15 cellular contexts compared by ENCODE assay signal in genomic region chr17:31492206-31492605, GRCh38.
DNase-seq lines count a peak whose midpoint lies in the region; ATAC-seq and TF ChIP-seq lines count a peak whose summit lies in the region.
"Had no signal": no experiment of that assay in that cellular context is flagged by ENCODE, and none has a peak within 500 bp of the region (broad histone marks: within the 10 kb centered on the region; RNA-seq: fewer than 3 reads in every experiment).

No MANE protein-coding gene starts in this region.

- H3K9me2 ChIP-seq in OCI-LY1 (ENCODE audit: low read depth, low read length): no peaks in the 10 kb centered on the region

- intact Hi-C loops in testis (cut with DNase I; ENCODE audit: low total_unique reads) (no loop called here), uterus (cut with DNase I; ENCODE audit: low total_unique reads) (no loop called here)

- peaks cover 2% of the 10 kb centered on the region for H3K36me3 Mint-ChIP-seq in T-helper 1 cell treated with Interleukin-12 subunit alpha and Interleukin-12 subunit beta and Interleukin-4 antibody, amounts not matched to agents 30 μg/mL and 1 μg/mL, for 36 hours (ENCODE audit: low read depth)
- H3K36me3 Mint-ChIP-seq in central memory CD8-positive, alpha-beta T cell (ENCODE audit: insufficient read depth): peaks cover 1% of the 10 kb centered on the region

- H3K27me3 ChIP-seq in OCI-LY1 (ENCODE audit: insufficient read depth, low read length) (no peaks in the 10 kb centered on the region), testis (no peaks in the 10 kb centered on the region), uterus (no peaks in the 10 kb centered on the region)

- H3K4me1 Mint-ChIP-seq in T-helper 1 cell treated with Interleukin-12 subunit alpha and Interleukin-12 subunit beta and Interleukin-4 antibody, amounts not matched to agents 30 μg/mL and 1 μg/mL, for 36 hours (ENCODE audit: low read depth): peaks cover 64% of the 10 kb centered on the region
- H3K4me1 Mint-ChIP-seq in central memory CD8-positive, alpha-beta T cell: peaks cover 75% of the 10 kb centered on the region

- no peak overlapping the region; the same call in 1 of the 2 replicates for H3K9ac ChIP-seq in OCI-LY1 (ENCODE audit: low read length)

- 0 out of 2 replicates have a peak, but pooled peaks cover 3% of the 10 kb centered on the region for H3K79me2 ChIP-seq in OCI-LY1 (ENCODE audit: insufficient read depth, low read length)

- TF ChIP-seq POLR2A in testis (IDR thresholded peaks at IDR 0.05) (no peak), uterus (IDR thresholded peaks at IDR 0.05) (no peak)

- H3K27ac ChIP-seq in OCI-LY1 (ENCODE audit: low read depth, low read length, poor library complexity, severe bottlenecking) (peak overlapping the region; percentile 97), skin epidermis (peak overlapping the region in 12 of 21 experiments; percentile 17 to 90 (median 56)), testis (no peak overlapping the region), uterus (no peak overlapping the region)
- H3K27ac ChIP-seq: 22Rv1, tibial artery had no signal

- no peak overlapping the region for H3K4me3 Mint-ChIP-seq in T-helper 1 cell treated with Interleukin-12 subunit alpha and Interleukin-12 subunit beta and Interleukin-4 antibody, amounts not matched to agents 30 μg/mL and 1 μg/mL, for 36 hours
- H3K4me3 Mint-ChIP-seq in central memory CD8-positive, alpha-beta T cell: peak overlapping the region; percentile 88

- DNase-seq in T-helper 1 cell: no peak
- DNase-seq in central memory CD8-positive, alpha-beta T cell (ENCODE audit: low spot score in 2 of 2): no peak
- DNase-seq in testis: no peak
- DNase-seq in uterus: no peak
- DNase-seq: glutamatergic neuron; NCI-H2081; NCI-H774; stimulated activated CD4-positive, alpha-beta T cell treated with anti-CD3 and anti-CD28 coated beads, Interleukin-15, amount 100 ng/mL, for 24 hours; T-helper 9 cell; tibial artery had no signal

- peak overlapping the region; percentile 71 for H3K27ac Mint-ChIP-seq in T-helper 1 cell treated with Interleukin-12 subunit alpha and Interleukin-12 subunit beta and Interleukin-4 antibody, amounts not matched to agents 30 μg/mL and 1 μg/mL, for 36 hours
- peak overlapping the region; percentile 90 for H3K27ac Mint-ChIP-seq in central memory CD8-positive, alpha-beta T cell (ENCODE audit: low read depth)

- H3K4me1 ChIP-seq in OCI-LY1 (ENCODE audit: insufficient read depth, low read length, severe bottlenecking) (peaks cover 82% of the 10 kb centered on the region), testis (peaks cover 6% of the 10 kb centered on the region), uterus (no peaks in the 10 kb centered on the region)

- TF ChIP-seq CTCF in OCI-LY1 (IDR thresholded peaks at IDR 0.05; ENCODE audit: low read length) (no peak), testis (IDR thresholded peaks at IDR 0.05) (no peak), uterus (IDR thresholded peaks at IDR 0.05) (no peak)

- 97 to 100% methylated on average over 5 of the region's 5 CpGs for WGBS in testis, 2 donors

- H3K9me3 ChIP-seq in OCI-LY1 (ENCODE audit: low read length): no peaks in the 10 kb centered on the region
- H3K9me3 ChIP-seq in testis: no peaks in the 10 kb centered on the region
- no peaks in the 10 kb centered on the region for H3K9me3 ChIP-seq in uterus
- H3K9me3 ChIP-seq: tibial artery had no signal

- H3K27me3 Mint-ChIP-seq in T-helper 1 cell treated with Interleukin-12 subunit alpha and Interleukin-12 subunit beta and Interleukin-4 antibody, amounts not matched to agents 30 μg/mL and 1 μg/mL, for 36 hours (ENCODE audit: low read depth): no peaks in the 10 kb centered on the region
- no peaks in the 10 kb centered on the region for H3K27me3 Mint-ChIP-seq in central memory CD8-positive, alpha-beta T cell

- no peaks in the 10 kb centered on the region for H4K20me1 ChIP-seq in OCI-LY1 (ENCODE audit: insufficient read depth, low read length)

- peak overlapping the region; percentile 50; the same call in 1 of the 2 replicates for H3K4me2 ChIP-seq in OCI-LY1 (ENCODE audit: low read length)

- no peak overlapping the region for H3K4me3 ChIP-seq in OCI-LY1 (ENCODE audit: low read depth, low read length, poor library complexity, severe bottlenecking)
- H3K4me3 ChIP-seq in skin epidermis: no peak overlapping the region
- no peak overlapping the region for H3K4me3 ChIP-seq in testis
- H3K4me3 ChIP-seq in uterus: no peak overlapping the region
- H3K4me3 ChIP-seq: tibial artery had no signal

- H3F3A ChIP-seq in OCI-LY1 (ENCODE audit: insufficient read depth, low read length): no peaks in the 10 kb centered on the region

- H3K36me3 ChIP-seq in OCI-LY1 (ENCODE audit: insufficient read depth, low read length) (no peaks in the 10 kb centered on the region), testis (ENCODE audit: low read depth, missing control alignments) (no peaks in the 10 kb centered on the region), uterus (no peaks in the 10 kb centered on the region)
- H3K36me3 ChIP-seq: tibial artery had no signal

- H3K9me3 Mint-ChIP-seq in T-helper 1 cell treated with Interleukin-12 subunit alpha and Interleukin-12 subunit beta and Interleukin-4 antibody, amounts not matched to agents 30 μg/mL and 1 μg/mL, for 36 hours: no peaks in the 10 kb centered on the region
- H3K9me3 Mint-ChIP-seq in central memory CD8-positive, alpha-beta T cell: no peaks in the 10 kb centered on the region

- ATAC-seq in central memory CD8-positive, alpha-beta T cell (replicated peaks; ENCODE audit: extremely low read depth, poor library complexity, severe bottlenecking): no peak
- ATAC-seq in GM18498 (IDR thresholded peaks at IDR 0.05; ENCODE audit: unreplicated experiment): no peak

- no peak overlapping the region for H2AFZ ChIP-seq in OCI-LY1 (ENCODE audit: low read length)

Comparison
In these comparisons a context has a peak if more than half of its experiments do, and no peak if none do; other contexts are left out.
1. H3K27ac ChIP-seq: peak in OCI-LY1 (single experiment) and skin epidermis (12 of 21); none in testis (0 of 2) and uterus (0 of 2).